In the genomic region with DNA sequence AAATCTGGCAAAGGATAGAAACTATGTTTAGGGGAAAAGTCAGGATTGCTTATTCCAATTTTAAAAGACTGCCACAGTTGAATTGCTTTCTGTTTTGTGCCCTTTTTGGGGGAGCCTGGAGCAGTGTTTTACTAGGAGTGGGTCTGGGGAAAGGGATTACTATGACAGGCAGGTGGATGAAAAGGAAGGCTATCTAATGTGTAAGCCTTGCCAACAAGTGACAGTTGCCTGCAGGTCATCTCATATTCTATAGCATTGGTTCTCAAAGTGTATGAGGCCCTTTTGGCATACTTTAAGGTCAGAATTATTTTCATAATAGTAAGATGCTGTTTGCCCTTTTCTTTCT, we compare ENCODE assay signal across 16 cellular contexts.
"Had no signal": no experiment of that assay in that cellular context is flagged by ENCODE, and none has a peak within 500 bp of the region (broad histone marks: within the 10 kb centered on the region; RNA-seq: fewer than 3 reads in every experiment).

No MANE protein-coding gene starts in this region.

- H3K4me3 ChIP-seq: cardiac muscle cell, colonic mucosa, transverse colon had no signal

- DNase-seq: activated CD4-positive, alpha-beta T cell treated with anti-CD3 and anti-CD28 coated beads, Interleukin-2, amount 50 U/mL, for 48 hours; activated CD4-positive, CD25-positive, alpha-beta regulatory T cell; activated CD8-positive, alpha-beta memory T cell treated with anti-CD3 and anti-CD28 coated beads, Interleukin-2, amount 10 ng/mL, durations not matched to agents 7 days and 5 days; activated gamma-delta T cell; activated naive CD8-positive, alpha-beta T cell treated with anti-CD3 and anti-CD28 coated beads, Interleukin-2, amount 10 ng/mL, durations not matched to agents 7 days and 5 days; activated T-cell treated with anti-CD3 and anti-CD28 coated beads, Interleukin-2, amount 50 U/mL, for 4 hours; colonic mucosa; effector CD4-positive, alpha-beta T cell; hypothalamus; right cardiac atrium; stimulated activated naive B cell treated with anti-CD40 and anti-IgM and Interleukin-4, amounts not matched to agents 10 μg/mL and 1 μg/mL and 100 μg/mL, for 72 hours; substantia nigra; transverse colon had no signal

- ATAC-seq: activated CD8-positive, alpha-beta memory T cell treated with anti-CD3 and anti-CD28 coated beads, Interleukin-2, amount 10 ng/mL, durations not matched to agents 7 days and 5 days; activated T-cell treated with anti-CD3 and anti-CD28 coated beads, Interleukin-2, amount 50 U/mL, for 4 hours; right cardiac atrium; stimulated activated naive B cell treated with anti-CD40 and anti-IgM and Interleukin-4, amounts not matched to agents 10 μg/mL and 1 μg/mL and 100 μg/mL, for 72 hours had no signal

- H3K27ac ChIP-seq: cardiac muscle cell, colonic mucosa, epithelial cell of prostate had no signal

- H3K9me3 Mint-ChIP-seq: activated naive CD8-positive, alpha-beta T cell treated with anti-CD3 and anti-CD28 coated beads, Interleukin-2, amount 10 ng/mL, durations not matched to agents 7 days and 5 days; activated T-cell treated with anti-CD3 and anti-CD28 coated beads, Interleukin-2, amount 50 U/mL, for 4 hours; stimulated activated naive B cell treated with anti-CD40 and anti-IgM and Interleukin-4, amounts not matched to agents 10 μg/mL and 1 μg/mL and 100 μg/mL, for 72 hours; T-helper 1 cell treated with Interleukin-12 subunit alpha and Interleukin-12 subunit beta and Interleukin-4 antibody, amounts not matched to agents 30 μg/mL and 1 μg/mL, for 36 hours had no signal

- H3K36me3 ChIP-seq: colonic mucosa had no signal

- H3K27ac Mint-ChIP-seq: activated CD8-positive, alpha-beta memory T cell treated with anti-CD3 and anti-CD28 coated beads, Interleukin-2, amount 10 ng/mL, durations not matched to agents 7 days and 5 days; activated naive CD8-positive, alpha-beta T cell treated with anti-CD3 and anti-CD28 coated beads, Interleukin-2, amount 10 ng/mL, durations not matched to agents 7 days and 5 days; stimulated activated naive B cell treated with anti-CD40 and anti-IgM and Interleukin-4, amounts not matched to agents 10 μg/mL and 1 μg/mL and 100 μg/mL, for 72 hours; T-helper 1 cell treated with Interleukin-12 subunit alpha and Interleukin-12 subunit beta and Interleukin-4 antibody, amounts not matched to agents 30 μg/mL and 1 μg/mL, for 36 hours had no signal

- H3K4me3 Mint-ChIP-seq: activated CD8-positive, alpha-beta memory T cell treated with anti-CD3 and anti-CD28 coated beads, Interleukin-2, amount 10 ng/mL, durations not matched to agents 7 days and 5 days; activated naive CD8-positive, alpha-beta T cell treated with anti-CD3 and anti-CD28 coated beads, Interleukin-2, amount 10 ng/mL, durations not matched to agents 7 days and 5 days; activated T-cell treated with anti-CD3 and anti-CD28 coated beads, Interleukin-2, amount 50 U/mL, for 4 hours; stimulated activated naive B cell treated with anti-CD40 and anti-IgM and Interleukin-4, amounts not matched to agents 10 μg/mL and 1 μg/mL and 100 μg/mL, for 72 hours; T-helper 1 cell treated with Interleukin-12 subunit alpha and Interleukin-12 subunit beta and Interleukin-4 antibody, amounts not matched to agents 30 μg/mL and 1 μg/mL, for 36 hours had no signal

- H3K9me3 ChIP-seq: colonic mucosa, transverse colon had no signal

- H3K27me3 ChIP-seq: cardiac muscle cell, colonic mucosa, transverse colon had no signal

- H3K27me3 Mint-ChIP-seq: activated CD8-positive, alpha-beta memory T cell treated with anti-CD3 and anti-CD28 coated beads, Interleukin-2, amount 10 ng/mL, durations not matched to agents 7 days and 5 days; activated naive CD8-positive, alpha-beta T cell treated with anti-CD3 and anti-CD28 coated beads, Interleukin-2, amount 10 ng/mL, durations not matched to agents 7 days and 5 days; stimulated activated naive B cell treated with anti-CD40 and anti-IgM and Interleukin-4, amounts not matched to agents 10 μg/mL and 1 μg/mL and 100 μg/mL, for 72 hours had no signal
